In genomic region chr1:201703646-201704438, GRCh38 we compare ENCODE assay signal across 8 cellular contexts.
DNase-seq lines count a peak whose midpoint lies in the region; ATAC-seq and TF ChIP-seq lines count a peak whose summit lies in the region.

No MANE protein-coding gene starts in this region.

- ATAC-seq in GM18907 (IDR thresholded peaks at IDR 0.05; ENCODE audit: unreplicated experiment) = peak; percentile 49

- no peaks in the 10 kb centered on the region for H3K27me3 Mint-ChIP-seq in type B pancreatic cell

- peaks cover 64% of the 10 kb centered on the region for H3K4me1 ChIP-seq in adipocyte (ENCODE audit: control insufficient read depth, insufficient read depth, low read length)
- H3K4me1 ChIP-seq in cardiac muscle cell (ENCODE audit: low read depth) = peaks cover 11% of the 10 kb centered on the region

- intact Hi-C loops in posterior vena cava (cut with DNase I) = loop anchor here in 1 of 2 donors (2.0 kb wide), 1 partner anchor 145 kb away; no protein-coding TSS in a partner anchor

- peaks cover 34% of the 10 kb centered on the region for H3K4me1 Mint-ChIP-seq in type B pancreatic cell (ENCODE audit: unreplicated experiment)

- no peak overlapping the region for H3K4me3 ChIP-seq in adipocyte (ENCODE audit: low read length)
- no peak overlapping the region for H3K4me3 ChIP-seq in cardiac muscle cell

- H3K9me3 ChIP-seq in adipocyte (ENCODE audit: control insufficient read depth, low read length) (no peaks in the 10 kb centered on the region), cardiac muscle cell (ENCODE audit: low read depth) (no peaks in the 10 kb centered on the region)

- no peaks in the 10 kb centered on the region for H3K9me3 Mint-ChIP-seq in type B pancreatic cell

- peak overlapping the region; percentile 57 for H3K27ac ChIP-seq in cardiac muscle cell

- peaks cover 3% of the 10 kb centered on the region for H3K36me3 Mint-ChIP-seq in type B pancreatic cell

- DNase-seq in A172 (ENCODE audit: low spot score) (peak; percentile 85), NCI-H1048 (lab: John Stamatoyannopoulos, UW) (peak; percentile 81), SKM-1 treated with dmso at 0.1 percent for 144 hours (lab: John Stamatoyannopoulos, UW; ENCODE audit: unreplicated experiment) (peak; percentile 80), adipocyte (ENCODE audit: low read depth) (peak; percentile 94), cardiac muscle cell (ENCODE audit: low read depth in 1 of 2, low spot score in 1 of 2) (peak; percentile 85 to 93), posterior vena cava (ENCODE audit: low spot score) (peak; percentile 95), type B pancreatic cell (ENCODE audit: extremely low spot score, unreplicated experiment) (peak; percentile 88)

- H3K27me3 ChIP-seq in adipocyte (replicated peaks; ENCODE audit: control insufficient read depth, insufficient read depth, low read length) (no peaks in the 10 kb centered on the region), cardiac muscle cell (no peaks in the 10 kb centered on the region)

- no peak overlapping the region for H3K27ac Mint-ChIP-seq in type B pancreatic cell

- no peak overlapping the region for H3K4me3 Mint-ChIP-seq in type B pancreatic cell

- H3K36me3 ChIP-seq in adipocyte (ENCODE audit: control insufficient read depth, insufficient read depth, low read length, severe bottlenecking) (no peaks in the 10 kb centered on the region), cardiac muscle cell (no peaks in the 10 kb centered on the region)

- TF ChIP-seq CTCF in cardiac muscle cell (IDR thresholded peaks at IDR 0.05; ENCODE audit: low read depth, low read length) (peak; percentile 91), type B pancreatic cell (conservative IDR thresholded peaks at IDR 0.05) (peak; percentile 99)

- peak overlapping the region; percentile 79 for H3K9ac ChIP-seq in adipocyte (ENCODE audit: low read length)
